Comparison of ENCODE assay signal across 1 cellular context in the genomic region with DNA sequence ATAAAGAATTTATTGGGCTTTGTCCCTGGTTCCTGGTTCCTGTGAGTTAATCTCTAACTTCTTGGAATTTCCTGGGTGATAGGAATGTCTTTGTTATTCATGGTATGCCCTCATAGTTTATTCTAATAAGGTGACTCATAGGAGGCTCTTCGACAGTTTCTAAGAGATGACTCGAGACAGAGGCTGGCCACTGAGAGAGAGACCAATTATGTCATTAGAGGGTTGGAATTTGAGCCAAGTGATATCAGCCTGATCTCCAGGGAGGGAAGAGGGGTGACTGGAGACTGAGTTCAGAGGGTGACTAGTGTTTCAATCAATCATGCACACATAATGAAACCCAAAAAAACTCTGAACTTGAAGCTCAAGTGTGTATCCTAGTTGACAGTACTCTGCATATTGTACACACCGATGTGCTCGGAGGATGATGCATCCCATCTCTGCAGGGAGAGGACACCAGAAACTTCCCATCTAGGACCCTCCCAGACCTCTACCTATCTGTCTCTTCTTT.
A peak's percentile ranks its signal among the peaks of the same experiment; 100 is the strongest.
TF ChIP-seq lines count a peak whose summit lies in the region.

No MANE protein-coding gene starts in this region.

TF ChIP-seq in IMR-90, 13 proteins besides CTCF, POLR2A, EP300 and RAD21:
- TF ChIP-seq RFX5 (IDR thresholded peaks at IDR 0.05; ENCODE audit: low read depth, low read length) = peak; percentile 25; the same call in 1 of the 2 replicates
- no peak for TF ChIP-seq SMC3 (IDR thresholded peaks at IDR 0.05; ENCODE audit: low read depth, low read length)
- TF ChIP-seq, protein P1, sequence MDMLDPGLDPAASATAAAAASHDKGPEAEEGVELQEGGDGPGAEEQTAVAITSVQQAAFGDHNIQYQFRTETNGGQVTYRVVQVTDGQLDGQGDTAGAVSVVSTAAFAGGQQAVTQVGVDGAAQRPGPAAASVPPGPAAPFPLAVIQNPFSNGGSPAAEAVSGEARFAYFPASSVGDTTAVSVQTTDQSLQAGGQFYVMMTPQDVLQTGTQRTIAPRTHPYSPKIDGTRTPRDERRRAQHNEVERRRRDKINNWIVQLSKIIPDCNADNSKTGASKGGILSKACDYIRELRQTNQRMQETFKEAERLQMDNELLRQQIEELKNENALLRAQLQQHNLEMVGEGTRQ (IDR thresholded peaks at IDR 0.05; ENCODE audit: low read depth, low read length) = no peak
- peak; percentile 94 for TF ChIP-seq FOS (IDR thresholded peaks at IDR 0.05; ENCODE audit: low read depth, low read length)
- TF ChIP-seq BHLHE40 (IDR thresholded peaks at IDR 0.05; ENCODE audit: low read depth, low read length) = peak; percentile 68; the same call in 1 of the 2 replicates
- TF ChIP-seq CHD1 (IDR thresholded peaks at IDR 0.05; ENCODE audit: low read depth, low read length) = no peak
- peak; percentile 42; the same call in 1 of the 2 replicates for TF ChIP-seq MAZ (IDR thresholded peaks at IDR 0.05; ENCODE audit: borderline replicate concordance, low read depth, low read length)
- peak; percentile 48 for TF ChIP-seq RCOR1 (IDR thresholded peaks at IDR 0.05; ENCODE audit: insufficient replicate concordance, low read length)
- TF ChIP-seq CEBPB (IDR thresholded peaks at IDR 0.05; ENCODE audit: low read depth, low read length) = 0 out of 2 replicates have a peak, but pooled peaks have one; percentile 21
- TF ChIP-seq MXI1 (IDR thresholded peaks at IDR 0.05; ENCODE audit: borderline replicate concordance, low read depth, low read length) = no peak
